9 cellular contexts compared by ENCODE assay signal in genomic region chr22:47043835-47044721, GRCh38.
DNase-seq lines count a peak whose midpoint lies in the region; ATAC-seq and TF ChIP-seq lines count a peak whose summit lies in the region.
"Had no signal": no experiment of that assay in that cellular context is flagged by ENCODE, and none has a peak within 500 bp of the region (broad histone marks: within the 10 kb centered on the region; RNA-seq: fewer than 3 reads in every experiment).

No MANE protein-coding gene starts in this region.

- no peak overlapping the region for H3K27ac Mint-ChIP-seq in activated CD8-positive, alpha-beta T cell treated with anti-CD3 and anti-CD28 coated beads for 36 hours

- no peaks in the 10 kb centered on the region for H3K27me3 Mint-ChIP-seq in activated CD8-positive, alpha-beta T cell treated with anti-CD3 and anti-CD28 coated beads for 36 hours

- H3K36me3 Mint-ChIP-seq in activated CD8-positive, alpha-beta T cell treated with anti-CD3 and anti-CD28 coated beads for 36 hours (ENCODE audit: low read depth): peaks cover 2% of the 10 kb centered on the region

- H3K9me3 Mint-ChIP-seq in activated CD8-positive, alpha-beta T cell treated with anti-CD3 and anti-CD28 coated beads for 36 hours: no peaks in the 10 kb centered on the region
- H3K9me3 Mint-ChIP-seq: activated T-cell treated with anti-CD3 and anti-CD28 coated beads, Interleukin-2, amount 50 U/mL, for 4 hours had no signal

- CTCF ChIA-PET in activated CD8-positive, alpha-beta T cell treated with anti-CD3 and anti-CD28 coated beads for 36 hours (lab: Charles Lee): interaction anchor here (1.0 kb wide), 1 partner anchor 8 kb away, joined by 3 read pairs; no protein-coding TSS in a partner anchor

- TF ChIP-seq POLR2A in NB4 (IDR thresholded peaks at IDR 0.05; ENCODE audit: extremely low read depth, insufficient read length): no peak

- intact Hi-C loops in activated CD8-positive, alpha-beta T cell treated with anti-CD3 and anti-CD28 coated beads for 36 hours (cut with micrococcal nuclease): no loop called here

- TF ChIP-seq CTCF in NB4 (IDR thresholded peaks at IDR 0.05; ENCODE audit: low read depth, low read length): no peak
- TF ChIP-seq CTCF in activated CD8-positive, alpha-beta T cell treated with anti-CD3 and anti-CD28 coated beads for 36 hours (IDR thresholded peaks at IDR 0.05): no peak
- no peak for TF ChIP-seq CTCF in lung (IDR thresholded peaks at IDR 0.05; ENCODE audit: control extremely low read depth, extremely low read depth)

- POLR2A ChIA-PET in activated CD8-positive, alpha-beta T cell treated with anti-CD3 and anti-CD28 coated beads for 36 hours (lab: Charles Lee): no interaction called here

- DNase-seq in DMS153 (lab: John Stamatoyannopoulos, UW): peak; percentile 83
- peak; percentile 61 for DNase-seq in NB4 (ENCODE audit: low read depth)
- peak; percentile 22 for DNase-seq in activated CD8-positive, alpha-beta T cell treated with anti-CD3 and anti-CD28 coated beads for 36 hours
- peak; percentile 44 for DNase-seq in lung (ENCODE audit: low spot score)
- DNase-seq in effector CD4-positive, alpha-beta T cell: no peak
- DNase-seq: activated T-cell treated with anti-CD3 and anti-CD28 coated beads, Interleukin-2, amount 50 U/mL, for 4 hours had no signal

- WGBS in lung, 2 donors: 50 to 53% methylated on average over 19 of the region's 19 CpGs

- H3K4me3 ChIP-seq in NB4 (ENCODE audit: low read depth, low read length) (no peak overlapping the region), lung (no peak overlapping the region)

- H3K4me1 Mint-ChIP-seq in activated CD8-positive, alpha-beta T cell treated with anti-CD3 and anti-CD28 coated beads for 36 hours (ENCODE audit: low read depth): peaks cover 32% of the 10 kb centered on the region

- H3K9me3 ChIP-seq in lung (ENCODE audit: control insufficient read depth in 2 of 2, insufficient read depth in 1 of 2, low read length in 1 of 2): no peaks in the 10 kb centered on the region

- H3K27me3 ChIP-seq in lung (ENCODE audit: control insufficient read depth, insufficient read depth): no peaks in the 10 kb centered on the region

- H3K4me3 Mint-ChIP-seq in activated CD8-positive, alpha-beta T cell treated with anti-CD3 and anti-CD28 coated beads for 36 hours: no peak overlapping the region
- H3K4me3 Mint-ChIP-seq: activated T-cell treated with anti-CD3 and anti-CD28 coated beads, Interleukin-2, amount 50 U/mL, for 4 hours had no signal

- H3K4me1 ChIP-seq in lung (ENCODE audit: control insufficient read depth in 2 of 2, insufficient read depth in 2 of 2, low read length in 2 of 2): peaks cover 0 to 3% of the 10 kb centered on the region in 2 donors

- no peak overlapping the region for H3K27ac ChIP-seq in lung (ENCODE audit: low read depth in 1 of 2, low read length in 1 of 2)

- ATAC-seq in activated CD8-positive, alpha-beta T cell treated with anti-CD3 and anti-CD28 coated beads for 36 hours: no peak
- ATAC-seq in lung (ENCODE audit: insufficient read depth, low FRiP score) (peak; percentile 73), HG03135 (IDR thresholded peaks at IDR 0.05; ENCODE audit: unreplicated experiment) (no peak), HG03097 (IDR thresholded peaks at IDR 0.05; ENCODE audit: low FRiP score, unreplicated experiment) (no peak), GM18511 (IDR thresholded peaks at IDR 0.05; ENCODE audit: unreplicated experiment) (no peak)

- H3K36me3 ChIP-seq in lung (ENCODE audit: control insufficient read depth in 2 of 2, insufficient read depth in 2 of 2, low read length in 2 of 2): peaks cover 0 to 3% of the 10 kb centered on the region in 2 donors
